In genomic region chr12:4421590-4422031, GRCh38 we compare ENCODE assay signal across 9 cellular contexts. TPM values are rescaled to one million over a fixed set of nuclear protein-coding genes. Genes with fewer than 3 reads are reported as not detected.
DNase-seq lines count a peak whose midpoint lies in the region; ATAC-seq and TF ChIP-seq lines count a peak whose summit lies in the region.
"Had no signal": no experiment of that assay in that cellular context is flagged by ENCODE, and none has a peak within 500 bp of the region (broad histone marks: within the 10 kb centered on the region; RNA-seq: fewer than 3 reads in every experiment).

No MANE protein-coding gene starts in this region.

- WGBS in esophagus squamous epithelium, 2 donors = 39 to 41% methylated on average over 4 of the region's 4 CpGs

- H3K9me3 Mint-ChIP-seq in activated naive CD4-positive, alpha-beta T cell treated with anti-CD3 and anti-CD28 coated beads, Interleukin-2, amount 10 ng/mL, durations not matched to agents 7 days and 5 days = no peaks in the 10 kb centered on the region
- H3K9me3 Mint-ChIP-seq: stimulated activated naive CD8-positive, alpha-beta T cell treated with anti-CD3 and anti-CD28 coated beads, Interleukin-15, Interleukin-2, amounts not matched to agents 100 ng/mL and 50 ng/mL, for 24 hours had no signal

- peak; percentile 35 for DNase-seq in activated naive CD4-positive, alpha-beta T cell treated with anti-CD3 and anti-CD28 coated beads, Interleukin-2, amount 10 ng/mL, durations not matched to agents 7 days and 5 days
- DNase-seq in activated naive CD4-positive, alpha-beta T cell treated with Interleukin-2 at 50 U/mL for 16 hours = no peak
- DNase-seq in SKM-1 treated with dmso at 0.1 percent for 144 hours (lab: John Stamatoyannopoulos, UW; ENCODE audit: unreplicated experiment) = peak; percentile 18
- no peak for DNase-seq in esophagus squamous epithelium (lab: John Stamatoyannopoulos, UW)
- peak; percentile 88 for DNase-seq in osteoblast (ENCODE audit: insufficient read length, low spot score, missing footprints)
- no peak for DNase-seq in activated effector memory CD4-positive, alpha-beta T cell treated with Interleukin-2 at 50 U/mL for 16 hours

- no peak overlapping the region for H3K27ac Mint-ChIP-seq in activated naive CD4-positive, alpha-beta T cell treated with anti-CD3 and anti-CD28 coated beads, Interleukin-2, amount 10 ng/mL, durations not matched to agents 7 days and 5 days
- H3K27ac Mint-ChIP-seq: stimulated activated naive CD8-positive, alpha-beta T cell treated with anti-CD3 and anti-CD28 coated beads, Interleukin-15, Interleukin-2, amounts not matched to agents 100 ng/mL and 50 ng/mL, for 24 hours had no signal

- H3K27ac ChIP-seq in esophagus squamous epithelium (no peak overlapping the region), osteoblast (ENCODE audit: low read depth, low read length) (no peak overlapping the region)

- peaks cover 3% of the 10 kb centered on the region for H3K4me1 Mint-ChIP-seq in activated naive CD4-positive, alpha-beta T cell treated with anti-CD3 and anti-CD28 coated beads, Interleukin-2, amount 10 ng/mL, durations not matched to agents 7 days and 5 days

- no peak overlapping the region for H2AFZ ChIP-seq in osteoblast (ENCODE audit: low read length)

- no peaks in the 10 kb centered on the region for H3K79me2 ChIP-seq in osteoblast (ENCODE audit: insufficient read depth, low read length)

- intact Hi-C loops in esophagus squamous epithelium (cut with DNase I) = loop anchor here (5.0 kb wide), 1 partner anchor 101 kb away; no protein-coding TSS in a partner anchor

- ATAC-seq in GM18519 (IDR thresholded peaks at IDR 0.05; ENCODE audit: low FRiP score, unreplicated experiment) = no peak

- H3K9me3 ChIP-seq in esophagus squamous epithelium = no peaks in the 10 kb centered on the region
- no peaks in the 10 kb centered on the region for H3K9me3 ChIP-seq in osteoblast (ENCODE audit: low read depth, low read length)

- no peak for TF ChIP-seq POLR2A in esophagus squamous epithelium (IDR thresholded peaks at IDR 0.05)

- no peaks in the 10 kb centered on the region for H3K36me3 Mint-ChIP-seq in activated naive CD4-positive, alpha-beta T cell treated with anti-CD3 and anti-CD28 coated beads, Interleukin-2, amount 10 ng/mL, durations not matched to agents 7 days and 5 days

- TF ChIP-seq CTCF in LNCAP (IDR thresholded peaks at IDR 0.05) (peak; percentile 70), esophagus squamous epithelium (IDR thresholded peaks at IDR 0.05) (peak in 5 of 6 experiments; percentile 42 to 59 (median 51)), osteoblast (IDR thresholded peaks at IDR 0.05; ENCODE audit: extremely low read depth, low read depth, low read length) (peak; percentile 68)

- peaks cover 29% of the 10 kb centered on the region for H3K27me3 Mint-ChIP-seq in activated naive CD4-positive, alpha-beta T cell treated with anti-CD3 and anti-CD28 coated beads, Interleukin-2, amount 10 ng/mL, durations not matched to agents 7 days and 5 days

- H3K4me3 Mint-ChIP-seq in activated naive CD4-positive, alpha-beta T cell treated with anti-CD3 and anti-CD28 coated beads, Interleukin-2, amount 10 ng/mL, durations not matched to agents 7 days and 5 days = no peak overlapping the region
- H3K4me3 Mint-ChIP-seq: stimulated activated naive CD8-positive, alpha-beta T cell treated with anti-CD3 and anti-CD28 coated beads, Interleukin-15, Interleukin-2, amounts not matched to agents 100 ng/mL and 50 ng/mL, for 24 hours had no signal

- no peak overlapping the region for H3K4me3 ChIP-seq in esophagus squamous epithelium
- H3K4me3 ChIP-seq in osteoblast (ENCODE audit: insufficient read depth, low read length) = no peak overlapping the region

- H4K20me1 ChIP-seq in osteoblast (ENCODE audit: insufficient read depth, low read length) = no peaks in the 10 kb centered on the region

- no peak overlapping the region for H3K4me2 ChIP-seq in osteoblast (ENCODE audit: insufficient read depth, low read length)

- CTCF ChIA-PET in activated naive CD4-positive, alpha-beta T cell treated with anti-CD3 and anti-CD28 coated beads, Interleukin-2, amount 10 ng/mL, durations not matched to agents 7 days and 5 days (lab: Charles Lee) = interaction anchor here (0.7 to 3.4 kb wide), 13 partner anchors 9 to 183 kb away, joined by 3 to 19 read pairs (median 5); no protein-coding TSS in a partner anchor

- no peaks in the 10 kb centered on the region for H3K36me3 ChIP-seq in esophagus squamous epithelium
- H3K36me3 ChIP-seq in osteoblast (ENCODE audit: insufficient read depth, low read length) = no peaks in the 10 kb centered on the region

- H3K27me3 ChIP-seq in esophagus squamous epithelium (peaks cover 0 to 31% (median 0%) of the 10 kb centered on the region in 4 donors), osteoblast (ENCODE audit: insufficient read depth, low read length) (peaks cover 28% of the 10 kb centered on the region)

- H3K4me1 ChIP-seq in esophagus squamous epithelium = no peaks in the 10 kb centered on the region
- H3K4me1 ChIP-seq in osteoblast (ENCODE audit: insufficient read depth, low read length) = no peaks in the 10 kb centered on the region

RNA-seq across cellular contexts. Expression of gene FGF6, which starts 24.0 kb away (rescaled TPM):
- not detected for total RNA-seq in esophagus squamous epithelium
- not detected in 2 replicates for total RNA-seq in osteoblast

RNA-seq across cellular contexts. Expression of gene FGF23, which starts 42.1 kb away (rescaled TPM):
- total RNA-seq in esophagus squamous epithelium (not detected), osteoblast (not detected in 2 replicates)

Comparison
In these comparisons a context has a peak if more than half of its experiments do, and no peak if none do; other contexts are left out.
1. DNase-seq: peak in activated naive CD4-positive, alpha-beta T cell treated with anti-CD3 and anti-CD28 coated beads, Interleukin-2, amount 10 ng/mL, durations not matched to agents 7 days and 5 days (single experiment), SKM-1 treated with dmso at 0.1 percent for 144 hours (single experiment) and osteoblast (single experiment); none in activated naive CD4-positive, alpha-beta T cell treated with Interleukin-2 at 50 U/mL for 16 hours (single experiment), esophagus squamous epithelium (single experiment) and activated effector memory CD4-positive, alpha-beta T cell treated with Interleukin-2 at 50 U/mL for 16 hours (single experiment).
2. Peak in every context shown above with its lines, with median percentiles within 50 percentile points of each other: CTCF ChIP-seq.